In genomic region chr2:5990021-5990420, GRCh38 we compare ENCODE assay signal across 25 cellular contexts.
"Had no signal": no experiment of that assay in that cellular context is flagged by ENCODE, and none has a peak within 500 bp of the region (broad histone marks: within the 10 kb centered on the region; RNA-seq: fewer than 3 reads in every experiment).

No MANE protein-coding gene starts in this region.

- H3K79me2 ChIP-seq: parathyroid adenoma had no signal

- H3K4me1 ChIP-seq: parathyroid adenoma, psoas muscle, right lobe of liver, sigmoid colon, suprapubic skin, testis, tibial artery, transverse colon, upper lobe of left lung, vagina had no signal

- H3K9ac ChIP-seq: parathyroid adenoma had no signal

- H2AFZ ChIP-seq: parathyroid adenoma had no signal

- H3K36me3 ChIP-seq: ovary, right lobe of liver, sigmoid colon, suprapubic skin, tibial artery, transverse colon, upper lobe of left lung, vagina had no signal

- H3K27me3 ChIP-seq: ovary, right lobe of liver, suprapubic skin, testis, tibial artery, transverse colon, upper lobe of left lung, vagina had no signal

- DNase-seq: naive thymus-derived CD8-positive, alpha-beta T cell; nephron progenitor cell; occipital lobe; ovary; posterior cingulate gyrus; psoas muscle; right cardiac atrium; right lobe of liver; sigmoid colon; small intestine; stimulated activated CD4-positive, alpha-beta T cell treated with anti-CD3 and anti-CD28 coated beads, Interleukin-15, amount 100 ng/mL, for 24 hours; stimulated activated CD4-positive, alpha-beta T cell treated with anti-CD3 and anti-CD28 coated beads, Interleukin-2, amount 100 ng/mL, for 24 hours; stimulated activated CD4-positive, alpha-beta T cell treated with anti-CD3 and anti-CD28 coated beads, Interleukin-2, amount 100 ng/mL, for 48 hours; stimulated activated CD4-positive, alpha-beta T cell treated with anti-CD3 and anti-CD28 coated beads, Interleukin-4, amount 100 ng/mL, for 24 hours; stimulated activated naive CD4-positive, alpha-beta T cell; stimulated activated naive CD8-positive, alpha-beta T cell treated with anti-CD3 and anti-CD28 coated beads, Interleukin-15, amount 100 ng/mL, for 72 hours; stimulated activated naive CD8-positive, alpha-beta T cell treated with anti-CD3 and anti-CD28 coated beads, Interleukin-15, Interleukin-2, amounts not matched to agents 100 U/mL and 50 U/mL, for 24 hours; substantia nigra; testis; tibial artery; transverse colon; upper lobe of left lung had no signal

- H3K9me3 ChIP-seq: ovary, psoas muscle, right lobe of liver, sigmoid colon, suprapubic skin, testis, tibial artery, transverse colon, upper lobe of left lung, vagina had no signal

- H3K4me3 ChIP-seq: ovary, psoas muscle, right lobe of liver, sigmoid colon, suprapubic skin, testis, tibial artery, transverse colon, upper lobe of left lung, vagina had no signal

- H3K27ac ChIP-seq: ovary, parathyroid adenoma, psoas muscle, right lobe of liver, sigmoid colon, suprapubic skin, testis, tibial artery, transverse colon, upper lobe of left lung, vagina had no signal
